ENCODE assay signal across 17 cellular contexts in the genomic region with DNA sequence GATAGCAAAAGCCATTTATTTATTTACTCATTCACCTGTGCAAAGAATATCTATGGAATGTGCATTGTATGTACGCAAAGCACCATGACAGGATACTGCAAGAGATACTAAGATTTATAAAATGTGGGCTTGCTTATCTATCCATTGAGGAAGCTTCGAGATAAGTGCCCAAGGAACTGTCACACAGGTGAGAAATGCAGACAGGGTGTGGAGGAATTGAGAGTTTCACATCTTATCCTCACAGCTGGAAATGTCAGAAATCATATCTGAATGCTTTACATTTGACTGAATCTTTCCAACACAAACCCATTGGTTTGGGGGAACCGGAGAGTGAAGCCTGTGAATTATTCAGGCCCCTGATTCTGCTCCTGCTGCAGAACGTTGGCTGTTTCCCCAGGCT.
DNase-seq lines count a peak whose midpoint lies in the region; ATAC-seq and TF ChIP-seq lines count a peak whose summit lies in the region.
"Had no signal": no experiment of that assay in that cellular context is flagged by ENCODE, and none has a peak within 500 bp of the region (broad histone marks: within the 10 kb centered on the region; RNA-seq: fewer than 3 reads in every experiment).

No MANE protein-coding gene starts in this region.

- peak overlapping the region in 7 of 11 experiments; percentile 67 to 86 (median 76); a peak in 11 of 22 replicates for H3K4me2 ChIP-seq in BLaER1 treated with 17β-estradiol and CSF1 and Interleukin-3, amounts not matched to agents 10 nM and 100 nM
- no peak overlapping the region for H3K4me2 ChIP-seq in mesendoderm (ENCODE audit: low read length)
- no peak overlapping the region for H3K4me2 ChIP-seq in trophoblast cell (ENCODE audit: low read length)
- H3K4me2 ChIP-seq in osteoblast (ENCODE audit: insufficient read depth, low read length), result no peak overlapping the region
- H3K4me2 ChIP-seq: GM23338 had no signal

- no CpG with 5 or more reads among the region's 4 CpGs for WGBS in mesendoderm (ENCODE audit: extremely low coverage, insufficient coverage, low lambda C conversion rate)
- WGBS in trophoblast cell (ENCODE audit: extremely low coverage, insufficient coverage, insufficient read length), result no CpG with 5 or more reads among the region's 4 CpGs

- H3K56ac ChIP-seq in mesendoderm (ENCODE audit: low read length), result no peak overlapping the region

- no peaks in the 10 kb centered on the region for H3K36me3 Mint-ChIP-seq in effector memory CD8-positive, alpha-beta T cell (ENCODE audit: insufficient read depth)
- H3K36me3 Mint-ChIP-seq: CD4-positive, alpha-beta memory T cell had no signal

- ATAC-seq in effector memory CD8-positive, alpha-beta T cell (replicated peaks), result no peak
- ATAC-seq: HCT116 had no signal

- H3K4me3 Mint-ChIP-seq in effector memory CD8-positive, alpha-beta T cell, result no peak overlapping the region
- H3K4me3 Mint-ChIP-seq: B cell; CD4-positive, alpha-beta memory T cell; GM23338 had no signal

- H4K20me1 ChIP-seq in BLaER1 treated with 17β-estradiol and CSF1 and Interleukin-3, amounts not matched to agents 10 nM and 100 nM, result peaks cover 0 to 10% (median 5%) of the 10 kb centered on the region in 11 experiments; a peak in 10 of 22 replicates
- H4K20me1 ChIP-seq in osteoblast (ENCODE audit: insufficient read depth, low read length), result no peaks in the 10 kb centered on the region

- no peaks in the 10 kb centered on the region; a peak in 1 of 22 replicates for H3K27me3 ChIP-seq in BLaER1 treated with 17β-estradiol and CSF1 and Interleukin-3, amounts not matched to agents 10 nM and 100 nM
- H3K27me3 ChIP-seq in mesendoderm (ENCODE audit: insufficient read depth, low read length, poor library complexity), result no peaks in the 10 kb centered on the region
- H3K27me3 ChIP-seq in trophoblast cell (ENCODE audit: insufficient read depth, low read length), result no peaks in the 10 kb centered on the region
- peaks cover 52% of the 10 kb centered on the region for H3K27me3 ChIP-seq in osteoblast (ENCODE audit: insufficient read depth, low read length)

- H3K14ac ChIP-seq in trophoblast cell (ENCODE audit: low read length), result no peak overlapping the region

- peaks cover 29 to 61% of the 10 kb centered on the region in 2 donors for H3K27me3 Mint-ChIP-seq in effector memory CD8-positive, alpha-beta T cell

- no peak overlapping the region for H4K12ac ChIP-seq in trophoblast cell (ENCODE audit: low read depth, low read length)

- H3K79me2 ChIP-seq in mesendoderm (ENCODE audit: control insufficient read depth, insufficient read depth, low read length) (no peaks in the 10 kb centered on the region), trophoblast cell (ENCODE audit: control insufficient read depth, insufficient read depth, low read length, poor library complexity) (no peaks in the 10 kb centered on the region), osteoblast (ENCODE audit: insufficient read depth, low read length) (no peaks in the 10 kb centered on the region)

- H3K4ac ChIP-seq in mesendoderm (ENCODE audit: low read depth, low read length) (no peak overlapping the region), trophoblast cell (ENCODE audit: low read depth, low read length) (no peak overlapping the region)

- peaks cover 23 to 48% (median 36%) of the 10 kb centered on the region in 10 experiments for H3K4me1 ChIP-seq in BLaER1 treated with 17β-estradiol and CSF1 and Interleukin-3, amounts not matched to agents 10 nM and 100 nM
- H3K4me1 ChIP-seq in mesendoderm (ENCODE audit: control insufficient read depth, low read depth, low read length) (peaks cover 11% of the 10 kb centered on the region), trophoblast cell (ENCODE audit: control insufficient read depth in 1 of 2, insufficient read depth in 2 of 2, low read length in 2 of 2) (no peaks in the 10 kb centered on the region), osteoblast (ENCODE audit: insufficient read depth, low read length) (no peaks in the 10 kb centered on the region)

- H2AK5ac ChIP-seq in mesendoderm (ENCODE audit: low read length) (no peak overlapping the region), trophoblast cell (ENCODE audit: low read length) (no peak overlapping the region)

- no peak overlapping the region for H2BK12ac ChIP-seq in trophoblast cell (ENCODE audit: low read length)

- no peak overlapping the region for H4K5ac ChIP-seq in mesendoderm (ENCODE audit: low read length)

- H3K9me3 Mint-ChIP-seq in effector memory CD8-positive, alpha-beta T cell, result no peaks in the 10 kb centered on the region
- H3K9me3 Mint-ChIP-seq: CD4-positive, alpha-beta memory T cell; GM23338; H9 had no signal

- H2BK15ac ChIP-seq in mesendoderm (replicated peaks; ENCODE audit: low read depth), result no peak overlapping the region

- H3K4me3 ChIP-seq in BLaER1 treated with 17β-estradiol and CSF1 and Interleukin-3, amounts not matched to agents 10 nM and 100 nM, result no peak overlapping the region
- no peak overlapping the region for H3K4me3 ChIP-seq in mesendoderm (ENCODE audit: low read length)
- H3K4me3 ChIP-seq in trophoblast cell (ENCODE audit: low read depth, low read length), result no peak overlapping the region
- H3K4me3 ChIP-seq in osteoblast (ENCODE audit: insufficient read depth, low read length), result no peak overlapping the region
- H3K4me3 ChIP-seq: GM23338 had no signal

- DNase-seq in mesendoderm (peak; percentile 66), trophoblast cell (peak; percentile 52 to 84), osteoblast (ENCODE audit: insufficient read length, low spot score, missing footprints) (no peak), NCI-H748 (lab: John Stamatoyannopoulos, UW; ENCODE audit: unreplicated experiment) (no peak)
- DNase-seq in effector memory CD8-positive, alpha-beta T cell, result no peak
- DNase-seq: 8988T; Calu3; CD4-positive, alpha-beta memory T cell; COR-L47; DMS53; GF-D8; H9 had no signal

- H3K18ac ChIP-seq in mesendoderm (ENCODE audit: low read length) (no peak overlapping the region), trophoblast cell (ENCODE audit: low read length) (no peak overlapping the region)

- H4K8ac ChIP-seq in mesendoderm (ENCODE audit: low read depth, low read length) (no peak overlapping the region), trophoblast cell (ENCODE audit: low read depth, low read length) (no peak overlapping the region)

- no peaks in the 10 kb centered on the region for H3K36me3 ChIP-seq in BLaER1 treated with 17β-estradiol and CSF1 and Interleukin-3, amounts not matched to agents 10 nM and 100 nM
- H3K36me3 ChIP-seq in mesendoderm (ENCODE audit: control insufficient read depth, insufficient read depth, low read length) (no peaks in the 10 kb centered on the region), trophoblast cell (ENCODE audit: control insufficient read depth in 1 of 2, insufficient read depth in 2 of 2, low read length in 2 of 2) (peaks cover 0 to 8% of the 10 kb centered on the region in 2 experiments), osteoblast (ENCODE audit: insufficient read depth, low read length) (no peaks in the 10 kb centered on the region)

- H3K27ac Mint-ChIP-seq in effector memory CD8-positive, alpha-beta T cell, result no peak overlapping the region
- H3K27ac Mint-ChIP-seq: B cell; CD4-positive, alpha-beta memory T cell; GM23338; H9 had no signal

- no peaks in the 10 kb centered on the region for H3K9me3 ChIP-seq in BLaER1 treated with 17β-estradiol and CSF1 and Interleukin-3, amounts not matched to agents 10 nM and 100 nM (replicated peaks in 1 of 11)
- H3K9me3 ChIP-seq in trophoblast cell (ENCODE audit: insufficient read depth, low read depth, low read length) (no peaks in the 10 kb centered on the region), osteoblast (ENCODE audit: low read depth, low read length) (no peaks in the 10 kb centered on the region)

- H2BK5ac ChIP-seq in mesendoderm (ENCODE audit: low read length) (no peak overlapping the region), trophoblast cell (ENCODE audit: low read depth, low read length, poor library complexity) (no peak overlapping the region)

- TF ChIP-seq CTCF in VCaP (conservative IDR thresholded peaks at IDR 0.05), result no peak
- no peak for TF ChIP-seq CTCF in osteoblast (IDR thresholded peaks at IDR 0.05; ENCODE audit: extremely low read depth, low read depth, low read length)

- no peaks in the 10 kb centered on the region for H3K4me1 Mint-ChIP-seq in effector memory CD8-positive, alpha-beta T cell (ENCODE audit: low read depth in 2 of 2)
- H3K4me1 Mint-ChIP-seq: CD4-positive, alpha-beta memory T cell had no signal

- H3K79me1 ChIP-seq in mesendoderm (ENCODE audit: low read length), result no peaks in the 10 kb centered on the region
- no peaks in the 10 kb centered on the region for H3K79me1 ChIP-seq in trophoblast cell (ENCODE audit: low read length)

- no peak overlapping the region for H2BK120ac ChIP-seq in mesendoderm (ENCODE audit: low read depth, low read length)
- H2BK120ac ChIP-seq in trophoblast cell (ENCODE audit: insufficient read depth, low read length, poor library complexity), result no peak overlapping the region

- H3K27ac ChIP-seq in BLaER1 treated with 17β-estradiol and CSF1 and Interleukin-3, amounts not matched to agents 10 nM and 100 nM, result no peak overlapping the region
- H3K27ac ChIP-seq in VCaP, result peak overlapping the region; percentile 74
- no peak overlapping the region for H3K27ac ChIP-seq in mesendoderm (ENCODE audit: low read depth, low read length)
- H3K27ac ChIP-seq in trophoblast cell (ENCODE audit: low read depth, low read length), result no peak overlapping the region
- no peak overlapping the region for H3K27ac ChIP-seq in osteoblast (ENCODE audit: low read depth, low read length)

- no peak overlapping the region for H4K91ac ChIP-seq in trophoblast cell (ENCODE audit: low read depth, low read length)

- no peak overlapping the region for H3K9ac ChIP-seq in BLaER1 treated with 17β-estradiol and CSF1 and Interleukin-3, amounts not matched to agents 10 nM and 100 nM
- H3K9ac ChIP-seq in mesendoderm (ENCODE audit: low read length) (no peak overlapping the region), trophoblast cell (ENCODE audit: low read length) (no peak overlapping the region)

- no peak overlapping the region for H2AFZ ChIP-seq in trophoblast cell (ENCODE audit: insufficient read depth, low read length, poor library complexity)
- no peak overlapping the region for H2AFZ ChIP-seq in osteoblast (ENCODE audit: low read length)

- H3K23ac ChIP-seq in mesendoderm (ENCODE audit: low read length), result no peak overlapping the region
- no peak overlapping the region for H3K23ac ChIP-seq in trophoblast cell (ENCODE audit: low read length)

Comparison
In these comparisons a context has a peak if more than half of its experiments do, and no peak if none do; other contexts are left out.
1. H3K4me2 ChIP-seq: peak in BLaER1 treated with 17β-estradiol and CSF1 and Interleukin-3, amounts not matched to agents 10 nM and 100 nM (7 of 11); none in mesendoderm (single experiment), trophoblast cell (single experiment) and osteoblast (single experiment).
2. DNase-seq: peak in mesendoderm (single experiment) and trophoblast cell (2 of 2); none in osteoblast (single experiment), NCI-H748 (single experiment) and effector memory CD8-positive, alpha-beta T cell (0 of 3).